ENCODE assay signal across 9 cellular contexts in the genomic region with DNA sequence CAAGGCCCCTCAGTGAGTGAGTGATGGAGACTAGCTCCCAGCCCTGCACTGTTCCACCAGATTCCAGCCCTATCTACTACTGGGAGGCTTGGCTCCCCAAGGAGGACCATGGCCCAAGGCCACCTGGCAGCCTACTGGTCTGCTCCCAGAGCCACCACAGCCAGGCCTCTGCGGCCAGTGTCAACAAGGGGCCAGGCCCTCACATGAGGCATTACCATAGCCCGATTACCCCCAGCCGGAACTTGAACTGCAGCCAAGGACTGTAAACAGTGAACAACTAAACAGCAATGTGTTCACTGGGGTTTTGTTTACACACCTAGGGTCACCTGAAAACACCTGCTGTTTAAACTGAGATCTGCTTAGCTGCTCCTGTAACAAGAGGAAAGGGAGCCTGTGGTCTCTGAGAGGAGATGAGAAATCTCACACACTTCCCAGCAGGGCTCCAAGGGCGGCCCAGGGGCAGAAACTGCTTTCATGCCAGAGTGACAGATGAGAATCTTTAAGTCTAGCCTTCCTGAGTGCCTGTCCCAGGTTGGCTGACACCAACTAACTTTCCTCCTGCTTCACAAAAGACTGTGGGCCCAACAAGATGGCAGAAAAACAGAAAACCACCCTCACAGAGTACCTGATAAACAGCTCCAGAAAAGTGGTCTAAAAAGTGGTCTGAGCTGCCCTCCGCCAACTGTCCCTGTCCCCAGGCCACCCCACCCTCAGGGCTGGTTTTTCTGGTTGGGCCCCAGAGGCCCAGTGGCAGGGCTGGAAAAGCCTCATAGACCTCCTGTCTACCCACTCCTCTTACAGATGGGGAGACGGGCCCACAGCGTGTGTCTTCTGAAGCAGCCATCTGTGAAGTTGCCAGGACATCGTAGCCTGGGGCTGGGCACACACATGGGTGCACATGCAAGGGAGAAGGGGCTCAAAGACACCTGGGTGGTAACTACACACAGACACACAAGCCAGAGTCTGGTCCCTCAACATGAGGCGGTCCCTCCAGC. TPM values are rescaled to one million over a fixed set of nuclear protein-coding genes. Genes with fewer than 3 reads are reported as not detected.
DNase-seq lines count a peak whose midpoint lies in the region; ATAC-seq and TF ChIP-seq lines count a peak whose summit lies in the region.
"Had no signal": no experiment of that assay in that cellular context is flagged by ENCODE, and none has a peak within 500 bp of the region (broad histone marks: within the 10 kb centered on the region; RNA-seq: fewer than 3 reads in every experiment).

No MANE protein-coding gene starts in this region.

- ATAC-seq in HG03521 (IDR thresholded peaks at IDR 0.05; ENCODE audit: unreplicated experiment) (no peak), SK-N-SH treated with all-trans-retinoic acid at 6 μM for 48 hours (no peak; the same call in 2 of the 3 replicates)
- ATAC-seq: CD8-positive, alpha-beta T cell had no signal

- TF ChIP-seq CTCF in C4-2B (conservative IDR thresholded peaks at IDR 0.05) (no peak), mesothelial cell of epicardium (IDR thresholded peaks at IDR 0.05; ENCODE audit: unreplicated experiment) (no peak)

- H3K36me3 Mint-ChIP-seq in mesothelial cell of epicardium, result peaks cover 34% of the 10 kb centered on the region

- H3K4me1 Mint-ChIP-seq in mesothelial cell of epicardium, result no peaks in the 10 kb centered on the region

- peak overlapping the region; percentile 58 for H3K27ac Mint-ChIP-seq in mesothelial cell of epicardium
- H3K27ac Mint-ChIP-seq: CD8-positive, alpha-beta T cell had no signal

- peak overlapping the region; percentile 94 for H3K27ac ChIP-seq in C4-2B

- peak; percentile 98 for DNase-seq in NCI-H146 treated with DMSO at 0.1 percent for 48 hours (lab: John Stamatoyannopoulos, UW; ENCODE audit: unreplicated experiment)
- DNase-seq in astrocyte of the hippocampus (ENCODE audit: low read depth, low spot score), result peak; percentile 55
- DNase-seq in mesothelial cell of epicardium (ENCODE audit: low spot score in 2 of 2, unreplicated experiment in 2 of 2), result no peak
- no peak for DNase-seq in NCI-H82 treated with DMSO at 0.1 percent for 48 hours (lab: John Stamatoyannopoulos, UW; ENCODE audit: unreplicated experiment)
- no peak for DNase-seq in RPMI8226

- H3K4me3 Mint-ChIP-seq in mesothelial cell of epicardium, result no peak overlapping the region
- H3K4me3 Mint-ChIP-seq: CD8-positive, alpha-beta T cell had no signal

- H3K27me3 Mint-ChIP-seq in mesothelial cell of epicardium (ENCODE audit: low read depth), result no peaks in the 10 kb centered on the region

- H3K9me3 Mint-ChIP-seq in mesothelial cell of epicardium, result no peaks in the 10 kb centered on the region
- H3K9me3 Mint-ChIP-seq: CD8-positive, alpha-beta T cell had no signal

TF ChIP-seq in SK-N-SH treated with all-trans-retinoic acid at 6 μM for 48 hours, 23 proteins besides CTCF, POLR2A, EP300 and RAD21:
- TF ChIP-seq CSDC2 (CRISPR knock-in tag; IDR thresholded peaks at IDR 0.05) (no peak), PPARA (CRISPR knock-in tag; IDR thresholded peaks at IDR 0.05; ENCODE audit: borderline replicate concordance) (no peak), ZNF70 (CRISPR knock-in tag; IDR thresholded peaks at IDR 0.05) (no peak), TOX (CRISPR knock-in tag; IDR thresholded peaks at IDR 0.05; ENCODE audit: borderline replicate concordance) (no peak)
- TF ChIP-seq, protein P1, sequence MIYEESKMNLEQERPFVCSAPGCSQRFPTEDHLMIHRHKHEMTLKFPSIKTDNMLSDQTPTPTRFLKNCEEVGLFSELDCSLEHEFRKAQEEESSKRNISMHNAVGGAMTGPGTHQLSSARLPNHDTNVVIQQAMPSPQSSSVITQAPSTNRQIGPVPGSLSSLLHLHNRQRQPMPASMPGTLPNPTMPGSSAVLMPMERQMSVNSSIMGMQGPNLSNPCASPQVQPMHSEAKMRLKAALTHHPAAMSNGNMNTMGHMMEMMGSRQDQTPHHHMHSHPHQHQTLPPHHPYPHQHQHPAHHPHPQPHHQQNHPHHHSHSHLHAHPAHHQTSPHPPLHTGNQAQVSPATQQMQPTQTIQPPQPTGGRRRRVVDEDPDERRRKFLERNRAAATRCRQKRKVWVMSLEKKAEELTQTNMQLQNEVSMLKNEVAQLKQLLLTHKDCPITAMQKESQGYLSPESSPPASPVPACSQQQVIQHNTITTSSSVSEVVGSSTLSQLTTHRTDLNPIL (CRISPR knock-in tag; IDR thresholded peaks at IDR 0.05; ENCODE audit: low read depth), result no peak

RNA-seq across cellular contexts. Expression of gene MEF2D, which starts 28.8 kb away (rescaled TPM):
- 37.4 to 40.9 TPM (median 37.8 TPM) in 3 replicates for total RNA-seq in mesothelial cell of epicardium

Comparison
In these comparisons a context has a peak if more than half of its experiments do, and no peak if none do; other contexts are left out.
1. DNase-seq: peak in NCI-H146 treated with DMSO at 0.1 percent for 48 hours (single experiment) and astrocyte of the hippocampus (single experiment); none in mesothelial cell of epicardium (0 of 2), NCI-H82 treated with DMSO at 0.1 percent for 48 hours (single experiment) and RPMI8226 (single experiment).